In genomic region chr10:131840788-131841118, GRCh38 we compare ENCODE assay signal across 18 cellular contexts.
"Had no signal": no experiment of that assay in that cellular context is flagged by ENCODE, and none has a peak within 500 bp of the region (broad histone marks: within the 10 kb centered on the region; RNA-seq: fewer than 3 reads in every experiment).

No MANE protein-coding gene starts in this region.

- H3K4me1 ChIP-seq: breast epithelium had no signal

- H3K27me3 ChIP-seq: breast epithelium had no signal

- H3K9me3 ChIP-seq: breast epithelium had no signal

- DNase-seq: activated CD4-positive, alpha-beta T cell treated with anti-CD3 and anti-CD28 coated beads for 48 hours; activated CD4-positive, alpha-beta T cell treated with anti-CD3 and anti-CD28 coated beads, Interleukin-2, amount 50 U/mL, for 4 hours; activated CD4-positive, CD25-positive, alpha-beta regulatory T cell treated with anti-CD3 and anti-CD28 coated beads, Interleukin-2, amount 50 U/mL, for 72 hours; activated CD8-positive, alpha-beta memory T cell treated with anti-CD3 and anti-CD28 coated beads, Interleukin-2, amount 50 U/mL, for 48 hours; activated CD8-positive, alpha-beta T cell treated with anti-CD3 and anti-CD28 coated beads, Interleukin-2, amount 10 ng/mL, durations not matched to agents 7 days and 5 days; activated effector memory CD4-positive, alpha-beta T cell treated with Interleukin-2 at 50 U/mL for 16 hours; activated naive CD4-positive, alpha-beta T cell treated with anti-CD3 and anti-CD28 coated beads for 36 hours; activated T-cell treated with anti-CD3 and anti-CD28 coated beads, Interleukin-2, amount 50 U/mL, for 24 hours; central memory CD4-positive, alpha-beta T cell; MM.1S; NCI-H1105 treated with DMSO at 0.1 percent for 48 hours; NCI-H1436 treated with DMSO at 0.1 percent for 48 hours; NCI-H187 treated with DMSO at 0.1 percent for 48 hours; NCI-H2081 treated with DMSO at 0.1 percent for 48 hours; NCI-H446; NCI-H748 treated with DMSO at 0.1 percent for 48 hours had no signal

- H3K36me3 ChIP-seq: breast epithelium had no signal

- H3K27ac ChIP-seq: breast epithelium had no signal

- H3K4me3 ChIP-seq: breast epithelium had no signal

- ATAC-seq: activated CD8-positive, alpha-beta T cell treated with anti-CD3 and anti-CD28 coated beads, Interleukin-2, amount 10 ng/mL, durations not matched to agents 7 days and 5 days; PC-3 had no signal
